In genomic region chr18:3081558-3081957, GRCh38 we compare ENCODE assay signal across 15 cellular contexts.
"Had no signal": no experiment of that assay in that cellular context is flagged by ENCODE, and none has a peak within 500 bp of the region (broad histone marks: within the 10 kb centered on the region; RNA-seq: fewer than 3 reads in every experiment).

No MANE protein-coding gene starts in this region.

- H3K4me1 ChIP-seq: esophagus squamous epithelium, gastroesophageal sphincter, neural progenitor cell, right atrium auricular region, sigmoid colon had no signal

- H3K9ac ChIP-seq: neural progenitor cell had no signal

- H3K27me3 ChIP-seq: esophagus squamous epithelium, gastroesophageal sphincter, neural progenitor cell, ovary, right atrium auricular region, sigmoid colon had no signal

- H3K36me3 Mint-ChIP-seq: neural progenitor cell had no signal

- H3K4me3 ChIP-seq: esophagus squamous epithelium, gastroesophageal sphincter, neural progenitor cell, ovary, right atrium auricular region, sigmoid colon, smooth muscle cell had no signal

- H3K27ac Mint-ChIP-seq: effector memory CD8-positive, alpha-beta T cell; naive thymus-derived CD4-positive, alpha-beta T cell had no signal

- H3K9me3 ChIP-seq: esophagus squamous epithelium, gastroesophageal sphincter, ovary, right atrium auricular region, sigmoid colon had no signal

- H3K9me3 Mint-ChIP-seq: effector memory CD8-positive, alpha-beta T cell; naive thymus-derived CD4-positive, alpha-beta T cell; neural progenitor cell had no signal

- ATAC-seq: effector memory CD8-positive, alpha-beta T cell; gastroesophageal sphincter; naive thymus-derived CD4-positive, alpha-beta T cell had no signal

- H3K4me3 Mint-ChIP-seq: effector memory CD8-positive, alpha-beta T cell; naive thymus-derived CD4-positive, alpha-beta T cell; neural progenitor cell had no signal

- H3K27me3 Mint-ChIP-seq: effector memory CD8-positive, alpha-beta T cell had no signal

- H3K27ac ChIP-seq: esophagus squamous epithelium, gastroesophageal sphincter, neural progenitor cell, ovary, right atrium auricular region, sigmoid colon had no signal

- DNase-seq: effector memory CD8-positive, alpha-beta T cell; esophagus squamous epithelium; foreskin fibroblast; mesendoderm; naive thymus-derived CD4-positive, alpha-beta T cell; nucleus accumbens; ovary; sigmoid colon; stimulated activated CD4-positive, alpha-beta T cell treated with anti-CD3 and anti-CD28 coated beads, Interleukin-2, amount 100 ng/mL, for 48 hours; stimulated activated naive CD4-positive, alpha-beta T cell treated with Interleukin-2 at 50 U/mL for 16 hours; trophoblast cell had no signal

- H3K36me3 ChIP-seq: esophagus squamous epithelium, neural progenitor cell, ovary had no signal
